Comparison of ENCODE assay signal across 8 cellular contexts in genomic region chr22:19292262-19293230, GRCh38. TPM values are rescaled to one million over a fixed set of nuclear protein-coding genes. Genes with fewer than 3 reads are reported as not detected.
A peak's percentile ranks its signal among the peaks of the same experiment; 100 is the strongest.
DNase-seq lines count a peak whose midpoint lies in the region; ATAC-seq, FAIRE-seq and TF ChIP-seq lines count a peak whose summit lies in the region.

No MANE protein-coding gene starts in this region.

- no peaks in the 10 kb centered on the region for H3K36me3 ChIP-seq in astrocyte (ENCODE audit: insufficient read depth, low read length)

- H4K20me1 ChIP-seq in astrocyte (ENCODE audit: insufficient read depth, low read length), result peaks cover 12% of the 10 kb centered on the region

- H3K4me3 ChIP-seq in astrocyte (ENCODE audit: insufficient read depth, low read depth, low read length), result peak overlapping the region; percentile 78

- ATAC-seq in stimulated activated naive CD8-positive, alpha-beta T cell treated with anti-CD3 and anti-CD28 coated beads, Interleukin-15, amount 100 ng/mL, for 72 hours, result peak; percentile 63

- H3K4me2 ChIP-seq in astrocyte (ENCODE audit: low read length), result peak overlapping the region; percentile 97

- H3K36me3 Mint-ChIP-seq in activated T-cell treated with anti-CD3 and anti-CD28 coated beads, Interleukin-2, amount 50 U/mL, for 24 hours (ENCODE audit: low read depth), result peaks cover 2% of the 10 kb centered on the region
- peaks cover 4% of the 10 kb centered on the region for H3K36me3 Mint-ChIP-seq in astrocyte (ENCODE audit: low read depth, unreplicated experiment)

- no peaks in the 10 kb centered on the region for H3K9me3 Mint-ChIP-seq in activated T-cell treated with anti-CD3 and anti-CD28 coated beads, Interleukin-2, amount 50 U/mL, for 24 hours
- no peaks in the 10 kb centered on the region for H3K9me3 Mint-ChIP-seq in astrocyte (ENCODE audit: unreplicated experiment)
- no peaks in the 10 kb centered on the region for H3K9me3 Mint-ChIP-seq in stimulated activated naive CD8-positive, alpha-beta T cell treated with anti-CD3 and anti-CD28 coated beads, Interleukin-15, amount 100 ng/mL, for 72 hours

- H3K4me1 ChIP-seq in astrocyte (ENCODE audit: insufficient read depth, low read length), result peaks cover 34% of the 10 kb centered on the region

- H3K27ac Mint-ChIP-seq in activated T-cell treated with anti-CD3 and anti-CD28 coated beads, Interleukin-2, amount 50 U/mL, for 24 hours, result peak overlapping the region; percentile 66
- H3K27ac Mint-ChIP-seq in astrocyte (ENCODE audit: unreplicated experiment), result no peak overlapping the region
- peak overlapping the region; percentile 48 to 68 for H3K27ac Mint-ChIP-seq in stimulated activated naive CD8-positive, alpha-beta T cell treated with anti-CD3 and anti-CD28 coated beads, Interleukin-15, amount 100 ng/mL, for 72 hours

- no peaks in the 10 kb centered on the region for H3K9me3 ChIP-seq in astrocyte (ENCODE audit: insufficient read depth, low read depth, low read length)

- peak overlapping the region; percentile 83 for H3K9ac ChIP-seq in astrocyte (ENCODE audit: low read length)

- no peak for DNase-seq in activated T-cell treated with anti-CD3 and anti-CD28 coated beads, Interleukin-2, amount 50 U/mL, for 24 hours
- no peak for DNase-seq in activated T-cell treated with anti-CD3 and anti-CD28 coated beads, Interleukin-2, amount 50 U/mL, for 1 hour
- DNase-seq in MV-4-11 (lab: John Stamatoyannopoulos, UW) (peak; percentile 59), astrocyte (ENCODE audit: low read depth) (no peak), islet precursor cell (peak; percentile 59), dedifferentiated amniotic fluid mesenchymal stem cell (ENCODE audit: extremely low spot score) (no peak)
- DNase-seq in stimulated activated naive CD8-positive, alpha-beta T cell treated with anti-CD3 and anti-CD28 coated beads, Interleukin-15, amount 100 ng/mL, for 72 hours, result no peak
- no peak for DNase-seq in activated effector memory CD4-positive, alpha-beta T cell treated with anti-CD3 and anti-CD28 coated beads, Interleukin-2, amount 50 U/mL, for 16 hours

- no peaks in the 10 kb centered on the region for H3K79me2 ChIP-seq in astrocyte (ENCODE audit: insufficient read depth, low read length)

- H3K27me3 ChIP-seq in astrocyte (ENCODE audit: insufficient read depth, low read length), result peaks cover 10% of the 10 kb centered on the region

- no peak for FAIRE-seq in astrocyte (lab: Jason Lieb, UNC)

- H3K4me1 Mint-ChIP-seq in activated T-cell treated with anti-CD3 and anti-CD28 coated beads, Interleukin-2, amount 50 U/mL, for 24 hours (ENCODE audit: low read depth), result peaks cover 25% of the 10 kb centered on the region
- H3K4me1 Mint-ChIP-seq in astrocyte (ENCODE audit: low read depth, unreplicated experiment), result peaks cover 16% of the 10 kb centered on the region
- peaks cover 19% of the 10 kb centered on the region for H3K4me1 Mint-ChIP-seq in stimulated activated naive CD8-positive, alpha-beta T cell treated with anti-CD3 and anti-CD28 coated beads, Interleukin-15, amount 100 ng/mL, for 72 hours

- peaks cover 23% of the 10 kb centered on the region for H3K27me3 Mint-ChIP-seq in activated T-cell treated with anti-CD3 and anti-CD28 coated beads, Interleukin-2, amount 50 U/mL, for 24 hours
- peaks cover 8% of the 10 kb centered on the region for H3K27me3 Mint-ChIP-seq in astrocyte (ENCODE audit: low read depth, unreplicated experiment)
- peaks cover 35% of the 10 kb centered on the region for H3K27me3 Mint-ChIP-seq in stimulated activated naive CD8-positive, alpha-beta T cell treated with anti-CD3 and anti-CD28 coated beads, Interleukin-15, amount 100 ng/mL, for 72 hours

- no peak for TF ChIP-seq CTCF in astrocyte (IDR thresholded peaks at IDR 0.05; ENCODE audit: insufficient read depth, low read depth, low read length)

- peak overlapping the region; percentile 100 for H2AFZ ChIP-seq in astrocyte (ENCODE audit: low read depth, low read length)

- peak overlapping the region; percentile 86 for H3K4me3 Mint-ChIP-seq in activated T-cell treated with anti-CD3 and anti-CD28 coated beads, Interleukin-2, amount 50 U/mL, for 24 hours
- H3K4me3 Mint-ChIP-seq in astrocyte (ENCODE audit: unreplicated experiment), result peak overlapping the region; percentile 84
- peak overlapping the region; percentile 85 for H3K4me3 Mint-ChIP-seq in stimulated activated naive CD8-positive, alpha-beta T cell treated with anti-CD3 and anti-CD28 coated beads, Interleukin-15, amount 100 ng/mL, for 72 hours

- H3K27ac ChIP-seq in astrocyte (ENCODE audit: low read depth, low read length), result no peak overlapping the region

RNA-seq across cellular contexts. Expression of gene CLTCL1, which starts 1.0 kb away (rescaled TPM):
- 54.4 and 65.3 TPM in 2 replicates for total RNA-seq in astrocyte

Comparison
In these comparisons a context has a peak if more than half of its experiments do, and no peak if none do; other contexts are left out.
1. DNase-seq: peak in MV-4-11 (single experiment) and islet precursor cell (single experiment); none in activated T-cell treated with anti-CD3 and anti-CD28 coated beads, Interleukin-2, amount 50 U/mL, for 24 hours (single experiment), activated T-cell treated with anti-CD3 and anti-CD28 coated beads, Interleukin-2, amount 50 U/mL, for 1 hour (single experiment), astrocyte (single experiment), stimulated activated naive CD8-positive, alpha-beta T cell treated with anti-CD3 and anti-CD28 coated beads, Interleukin-15, amount 100 ng/mL, for 72 hours (0 of 2), dedifferentiated amniotic fluid mesenchymal stem cell (single experiment) and activated effector memory CD4-positive, alpha-beta T cell treated with anti-CD3 and anti-CD28 coated beads, Interleukin-2, amount 50 U/mL, for 16 hours (single experiment).
2. Peak in every context shown above with its lines, with median percentiles within 50 percentile points of each other: H3K4me3 Mint-ChIP-seq.